In the genomic region with DNA sequence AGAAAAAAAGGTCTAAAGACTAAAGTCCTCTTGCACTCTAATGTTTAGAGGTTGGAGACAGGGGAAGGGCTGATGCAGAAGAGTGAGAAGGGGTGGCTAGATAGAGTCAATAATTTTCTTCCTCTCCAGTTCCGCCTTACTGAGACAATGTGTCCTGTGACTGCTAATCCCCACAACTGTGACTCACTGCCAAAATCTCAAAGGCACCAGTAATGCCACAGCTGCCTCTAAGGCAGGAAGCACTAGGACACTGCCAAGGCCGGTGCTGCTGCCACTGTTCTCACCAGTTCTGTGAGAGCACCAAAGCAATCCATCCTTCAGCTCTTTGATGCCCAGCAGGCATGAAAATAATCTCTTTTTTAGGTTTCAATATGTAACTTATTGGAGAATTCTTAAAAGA, we compare ENCODE assay signal across 19 cellular contexts.
"Had no signal": no experiment of that assay in that cellular context is flagged by ENCODE, and none has a peak within 500 bp of the region (broad histone marks: within the 10 kb centered on the region; RNA-seq: fewer than 3 reads in every experiment).

No MANE protein-coding gene starts in this region.

- H3K36me3 Mint-ChIP-seq: naive thymus-derived CD8-positive, alpha-beta T cell; stimulated activated memory B cell treated with anti-CD40 and anti-IgM and Interleukin-4, amounts not matched to agents 10 μg/mL and 1 μg/mL and 100 μg/mL, for 72 hours; type B pancreatic cell had no signal

- H3K9ac ChIP-seq: parathyroid adenoma had no signal

- H3K9me3 Mint-ChIP-seq: type B pancreatic cell had no signal

- ATAC-seq: heart right ventricle; left lung; naive thymus-derived CD8-positive, alpha-beta T cell; stimulated activated memory B cell treated with anti-CD40 and anti-IgM and Interleukin-4, amounts not matched to agents 10 μg/mL and 1 μg/mL and 100 μg/mL, for 72 hours had no signal

- H3K27ac Mint-ChIP-seq: naive thymus-derived CD8-positive, alpha-beta T cell; stimulated activated memory B cell treated with anti-CD40 and anti-IgM and Interleukin-4, amounts not matched to agents 10 μg/mL and 1 μg/mL and 100 μg/mL, for 72 hours; type B pancreatic cell had no signal

- H3K4me3 Mint-ChIP-seq: naive thymus-derived CD8-positive, alpha-beta T cell; stimulated activated memory B cell treated with anti-CD40 and anti-IgM and Interleukin-4, amounts not matched to agents 10 μg/mL and 1 μg/mL and 100 μg/mL, for 72 hours; type B pancreatic cell had no signal

- H3K27me3 ChIP-seq: heart right ventricle, left lung, sigmoid colon, spleen, testis had no signal

- H3K4me1 Mint-ChIP-seq: naive thymus-derived CD8-positive, alpha-beta T cell; stimulated activated memory B cell treated with anti-CD40 and anti-IgM and Interleukin-4, amounts not matched to agents 10 μg/mL and 1 μg/mL and 100 μg/mL, for 72 hours had no signal

- DNase-seq: activated CD4-positive, alpha-beta T cell treated with anti-CD3 and anti-CD28 coated beads, Interleukin-2, amount 50 U/mL, for 1 hour; activated CD8-positive, alpha-beta memory T cell treated with anti-CD3 and anti-CD28 coated beads, Interleukin-2, amount 50 U/mL, for 4 hours; activated effector memory CD4-positive, alpha-beta T cell treated with Interleukin-2 at 50 U/mL for 16 hours; activated naive CD4-positive, alpha-beta T cell treated with anti-CD3 and anti-CD28 coated beads, Interleukin-2, amount 50 U/mL, for 16 hours; activated T-cell treated with anti-CD3 and anti-CD28 coated beads, Interleukin-2, amount 50 U/mL, for 48 hours; aorta; cerebellar nuclear complex; cortex of kidney; erythroblast; heart right ventricle; left lung; naive thymus-derived CD8-positive, alpha-beta T cell; sigmoid colon; spleen; stimulated activated CD4-positive, alpha-beta T cell treated with anti-CD3 and anti-CD28 coated beads, Interleukin-4, amount 100 ng/mL, for 4 hours; testis had no signal

- H3K4me3 ChIP-seq: heart right ventricle, left lung, sigmoid colon, spleen, testis had no signal

- H3K27ac ChIP-seq: heart right ventricle, left lung, parathyroid adenoma, sigmoid colon, spleen, testis had no signal

- H2AFZ ChIP-seq: parathyroid adenoma had no signal

- H3K9me3 ChIP-seq: heart right ventricle, left lung, sigmoid colon, spleen, testis had no signal

- H3K4me1 ChIP-seq: heart right ventricle, left lung, parathyroid adenoma, sigmoid colon, spleen, testis had no signal

- H3K27me3 Mint-ChIP-seq: stimulated activated memory B cell treated with anti-CD40 and anti-IgM and Interleukin-4, amounts not matched to agents 10 μg/mL and 1 μg/mL and 100 μg/mL, for 72 hours; type B pancreatic cell had no signal

- H3K36me3 ChIP-seq: heart right ventricle, left lung, sigmoid colon, spleen had no signal
